ENCODE assay signal across 1 cellular context in genomic region chr10:96719850-96720421, GRCh38.
TF ChIP-seq lines count a peak whose summit lies in the region.

No MANE protein-coding gene starts in this region.

TF ChIP-seq in H1, 55 proteins besides CTCF, POLR2A, EP300 and RAD21 (continued from another document):
- TF ChIP-seq USF2 (IDR thresholded peaks at IDR 0.05; ENCODE audit: low read length), result no peak
- TF ChIP-seq, protein P1, sequence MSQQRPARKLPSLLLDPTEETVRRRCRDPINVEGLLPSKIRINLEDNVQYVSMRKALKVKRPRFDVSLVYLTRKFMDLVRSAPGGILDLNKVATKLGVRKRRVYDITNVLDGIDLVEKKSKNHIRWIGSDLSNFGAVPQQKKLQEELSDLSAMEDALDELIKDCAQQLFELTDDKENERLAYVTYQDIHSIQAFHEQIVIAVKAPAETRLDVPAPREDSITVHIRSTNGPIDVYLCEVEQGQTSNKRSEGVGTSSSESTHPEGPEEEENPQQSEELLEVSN (IDR thresholded peaks at IDR 0.05), result 0 out of 2 replicates have a peak, but pooled peaks have one; percentile 7
- TF ChIP-seq CREB1 (IDR thresholded peaks at IDR 0.05), result peak; percentile 45
- TF ChIP-seq NANOG (IDR thresholded peaks at IDR 0.05; ENCODE audit: insufficient read depth, low read depth, low read length, poor library complexity, severe bottlenecking), result no peak
- no peak for TF ChIP-seq ATF3 (IDR thresholded peaks at IDR 0.05; ENCODE audit: insufficient read depth, low read depth, low read length)
- TF ChIP-seq SP4 (IDR thresholded peaks at IDR 0.05; ENCODE audit: low read length), result no peak; the same call in 1 of the 2 replicates
- no peak for TF ChIP-seq JUN (IDR thresholded peaks at IDR 0.05; ENCODE audit: low read depth, low read length)
- TF ChIP-seq CBX5 (IDR thresholded peaks at IDR 0.05; ENCODE audit: low read depth, low read length), result no peak
- TF ChIP-seq EZH2 (IDR thresholded peaks at IDR 0.05; ENCODE audit: low read depth, low read length, severe bottlenecking), result peak; percentile 60
- TF ChIP-seq SIRT6 (IDR thresholded peaks at IDR 0.05; ENCODE audit: low read length), result no peak
- no peak for TF ChIP-seq SP2 (IDR thresholded peaks at IDR 0.05; ENCODE audit: low read length)
- TF ChIP-seq TCF12 (IDR thresholded peaks at IDR 0.05; ENCODE audit: low read depth, low read length), result no peak
- no peak for TF ChIP-seq MAFK (IDR thresholded peaks at IDR 0.05; ENCODE audit: low read depth, low read length)
- TF ChIP-seq, protein P2, sequence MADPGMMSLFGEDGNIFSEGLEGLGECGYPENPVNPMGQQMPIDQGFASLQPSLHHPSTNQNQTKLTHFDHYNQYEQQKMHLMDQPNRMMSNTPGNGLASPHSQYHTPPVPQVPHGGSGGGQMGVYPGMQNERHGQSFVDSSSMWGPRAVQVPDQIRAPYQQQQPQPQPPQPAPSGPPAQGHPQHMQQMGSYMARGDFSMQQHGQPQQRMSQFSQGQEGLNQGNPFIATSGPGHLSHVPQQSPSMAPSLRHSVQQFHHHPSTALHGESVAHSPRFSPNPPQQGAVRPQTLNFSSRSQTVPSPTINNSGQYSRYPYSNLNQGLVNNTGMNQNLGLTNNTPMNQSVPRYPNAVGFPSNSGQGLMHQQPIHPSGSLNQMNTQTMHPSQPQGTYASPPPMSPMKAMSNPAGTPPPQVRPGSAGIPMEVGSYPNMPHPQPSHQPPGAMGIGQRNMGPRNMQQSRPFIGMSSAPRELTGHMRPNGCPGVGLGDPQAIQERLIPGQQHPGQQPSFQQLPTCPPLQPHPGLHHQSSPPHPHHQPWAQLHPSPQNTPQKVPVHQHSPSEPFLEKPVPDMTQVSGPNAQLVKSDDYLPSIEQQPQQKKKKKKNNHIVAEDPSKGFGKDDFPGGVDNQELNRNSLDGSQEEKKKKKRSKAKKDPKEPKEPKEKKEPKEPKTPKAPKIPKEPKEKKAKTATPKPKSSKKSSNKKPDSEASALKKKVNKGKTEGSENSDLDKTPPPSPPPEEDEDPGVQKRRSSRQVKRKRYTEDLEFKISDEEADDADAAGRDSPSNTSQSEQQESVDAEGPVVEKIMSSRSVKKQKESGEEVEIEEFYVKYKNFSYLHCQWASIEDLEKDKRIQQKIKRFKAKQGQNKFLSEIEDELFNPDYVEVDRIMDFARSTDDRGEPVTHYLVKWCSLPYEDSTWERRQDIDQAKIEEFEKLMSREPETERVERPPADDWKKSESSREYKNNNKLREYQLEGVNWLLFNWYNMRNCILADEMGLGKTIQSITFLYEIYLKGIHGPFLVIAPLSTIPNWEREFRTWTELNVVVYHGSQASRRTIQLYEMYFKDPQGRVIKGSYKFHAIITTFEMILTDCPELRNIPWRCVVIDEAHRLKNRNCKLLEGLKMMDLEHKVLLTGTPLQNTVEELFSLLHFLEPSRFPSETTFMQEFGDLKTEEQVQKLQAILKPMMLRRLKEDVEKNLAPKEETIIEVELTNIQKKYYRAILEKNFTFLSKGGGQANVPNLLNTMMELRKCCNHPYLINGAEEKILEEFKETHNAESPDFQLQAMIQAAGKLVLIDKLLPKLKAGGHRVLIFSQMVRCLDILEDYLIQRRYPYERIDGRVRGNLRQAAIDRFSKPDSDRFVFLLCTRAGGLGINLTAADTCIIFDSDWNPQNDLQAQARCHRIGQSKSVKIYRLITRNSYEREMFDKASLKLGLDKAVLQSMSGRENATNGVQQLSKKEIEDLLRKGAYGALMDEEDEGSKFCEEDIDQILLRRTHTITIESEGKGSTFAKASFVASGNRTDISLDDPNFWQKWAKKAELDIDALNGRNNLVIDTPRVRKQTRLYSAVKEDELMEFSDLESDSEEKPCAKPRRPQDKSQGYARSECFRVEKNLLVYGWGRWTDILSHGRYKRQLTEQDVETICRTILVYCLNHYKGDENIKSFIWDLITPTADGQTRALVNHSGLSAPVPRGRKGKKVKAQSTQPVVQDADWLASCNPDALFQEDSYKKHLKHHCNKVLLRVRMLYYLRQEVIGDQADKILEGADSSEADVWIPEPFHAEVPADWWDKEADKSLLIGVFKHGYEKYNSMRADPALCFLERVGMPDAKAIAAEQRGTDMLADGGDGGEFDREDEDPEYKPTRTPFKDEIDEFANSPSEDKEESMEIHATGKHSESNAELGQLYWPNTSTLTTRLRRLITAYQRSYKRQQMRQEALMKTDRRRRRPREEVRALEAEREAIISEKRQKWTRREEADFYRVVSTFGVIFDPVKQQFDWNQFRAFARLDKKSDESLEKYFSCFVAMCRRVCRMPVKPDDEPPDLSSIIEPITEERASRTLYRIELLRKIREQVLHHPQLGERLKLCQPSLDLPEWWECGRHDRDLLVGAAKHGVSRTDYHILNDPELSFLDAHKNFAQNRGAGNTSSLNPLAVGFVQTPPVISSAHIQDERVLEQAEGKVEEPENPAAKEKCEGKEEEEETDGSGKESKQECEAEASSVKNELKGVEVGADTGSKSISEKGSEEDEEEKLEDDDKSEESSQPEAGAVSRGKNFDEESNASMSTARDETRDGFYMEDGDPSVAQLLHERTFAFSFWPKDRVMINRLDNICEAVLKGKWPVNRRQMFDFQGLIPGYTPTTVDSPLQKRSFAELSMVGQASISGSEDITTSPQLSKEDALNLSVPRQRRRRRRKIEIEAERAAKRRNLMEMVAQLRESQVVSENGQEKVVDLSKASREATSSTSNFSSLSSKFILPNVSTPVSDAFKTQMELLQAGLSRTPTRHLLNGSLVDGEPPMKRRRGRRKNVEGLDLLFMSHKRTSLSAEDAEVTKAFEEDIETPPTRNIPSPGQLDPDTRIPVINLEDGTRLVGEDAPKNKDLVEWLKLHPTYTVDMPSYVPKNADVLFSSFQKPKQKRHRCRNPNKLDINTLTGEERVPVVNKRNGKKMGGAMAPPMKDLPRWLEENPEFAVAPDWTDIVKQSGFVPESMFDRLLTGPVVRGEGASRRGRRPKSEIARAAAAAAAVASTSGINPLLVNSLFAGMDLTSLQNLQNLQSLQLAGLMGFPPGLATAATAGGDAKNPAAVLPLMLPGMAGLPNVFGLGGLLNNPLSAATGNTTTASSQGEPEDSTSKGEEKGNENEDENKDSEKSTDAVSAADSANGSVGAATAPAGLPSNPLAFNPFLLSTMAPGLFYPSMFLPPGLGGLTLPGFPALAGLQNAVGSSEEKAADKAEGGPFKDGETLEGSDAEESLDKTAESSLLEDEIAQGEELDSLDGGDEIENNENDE (IDR thresholded peaks at IDR 0.05; ENCODE audit: insufficient replicate concordance, low read length), result no peak
- no peak for TF ChIP-seq RNF2 (IDR thresholded peaks at IDR 0.05; ENCODE audit: borderline replicate concordance, low read depth, low read length, missing control alignments, poor library complexity, severe bottlenecking)
- TF ChIP-seq PHF8 (conservative IDR thresholded peaks at IDR 0.05; ENCODE audit: low read depth, low read length), result no peak
- no peak for TF ChIP-seq BCL11A (IDR thresholded peaks at IDR 0.05; ENCODE audit: low read depth in 2 of 2, low read length in 2 of 2)
- no peak for TF ChIP-seq CBX8 (IDR thresholded peaks at IDR 0.05; ENCODE audit: borderline replicate concordance, low read depth, low read length)
- no peak for TF ChIP-seq RXRA (IDR thresholded peaks at IDR 0.05; ENCODE audit: insufficient read depth, low read depth, low read length)
- TF ChIP-seq HDAC2 (IDR thresholded peaks at IDR 0.05; ENCODE audit: borderline replicate concordance in 1 of 2, low read depth in 2 of 2, low read length in 2 of 2), result no peak
- peak; percentile 96 for TF ChIP-seq KDM4A (IDR thresholded peaks at IDR 0.05; ENCODE audit: low read depth, low read length, severe bottlenecking)
- no peak for TF ChIP-seq SAP30 (IDR thresholded peaks at IDR 0.05; ENCODE audit: insufficient read depth, insufficient replicate concordance, low read length)
- TF ChIP-seq CHD2 (IDR thresholded peaks at IDR 0.05; ENCODE audit: low read length), result no peak
- no peak for TF ChIP-seq SRF (IDR thresholded peaks at IDR 0.05; ENCODE audit: low read depth, low read length)
- peak; percentile 60; the same call in 1 of the 2 replicates for TF ChIP-seq TBP (IDR thresholded peaks at IDR 0.05; ENCODE audit: low read depth, low read length)
- no peak for TF ChIP-seq TEAD4 (IDR thresholded peaks at IDR 0.05; ENCODE audit: low read depth, low read length)
- no peak for TF ChIP-seq POU5F1 (IDR thresholded peaks at IDR 0.05; ENCODE audit: low read depth, low read length)
- TF ChIP-seq EGR1 (IDR thresholded peaks at IDR 0.05; ENCODE audit: borderline replicate concordance, low read depth, low read length), result no peak
- no peak for TF ChIP-seq TAF7 (optimal IDR thresholded peaks at IDR 0.05; ENCODE audit: borderline replicate concordance, low read depth, low read length)
- no peak for TF ChIP-seq NRF1 (IDR thresholded peaks at IDR 0.05; ENCODE audit: low read depth, low read length)
- TF ChIP-seq BACH1 (IDR thresholded peaks at IDR 0.05; ENCODE audit: low read length), result no peak; the same call in 1 of the 2 replicates
- peak; percentile 18 for TF ChIP-seq CTBP2 (IDR thresholded peaks at IDR 0.05; ENCODE audit: borderline replicate concordance, insufficient read depth, insufficient read length, low read length)
- TF ChIP-seq GTF2F1 (IDR thresholded peaks at IDR 0.05; ENCODE audit: borderline replicate concordance, low read depth, low read length), result no peak
- TF ChIP-seq SIN3A (conservative IDR thresholded peaks at IDR 0.05 in 1 of 2, IDR thresholded peaks at IDR 0.05 in 1 of 2; ENCODE audit: low read depth in 1 of 2, low read length in 2 of 2), result no peak; a peak in 1 of 4 replicates
- no peak for TF ChIP-seq RBBP5 (IDR thresholded peaks at IDR 0.05; ENCODE audit: borderline replicate concordance, low read depth, low read length)
- no peak for TF ChIP-seq BRCA1 (IDR thresholded peaks at IDR 0.05; ENCODE audit: low read depth, low read length)
- no peak for TF ChIP-seq CHD1 (IDR thresholded peaks at IDR 0.05; ENCODE audit: low read depth, low read length)
- TF ChIP-seq SUZ12 (IDR thresholded peaks at IDR 0.05; ENCODE audit: low read length), result 0 out of 2 replicates have a peak, but pooled peaks have one; percentile 49
- TF ChIP-seq RFX5 (IDR thresholded peaks at IDR 0.05; ENCODE audit: borderline replicate concordance, low read depth, low read length), result no peak
- TF ChIP-seq POLR2AphosphoS5 (IDR thresholded peaks at IDR 0.05; ENCODE audit: low read depth, low read length), result no peak
- peak; percentile 48 for TF ChIP-seq ASH2L (IDR thresholded peaks at IDR 0.05; ENCODE audit: low read length)
- TF ChIP-seq FOSL1 (IDR thresholded peaks at IDR 0.05; ENCODE audit: insufficient read depth, low read depth, low read length), result no peak
- TF ChIP-seq KDM5A (IDR thresholded peaks at IDR 0.05; ENCODE audit: low read length), result no peak
- TF ChIP-seq YY1 (IDR thresholded peaks at IDR 0.05; ENCODE audit: low read depth, low read length), result no peak
- TF ChIP-seq CEBPB (IDR thresholded peaks at IDR 0.05; ENCODE audit: low read depth, low read length), result no peak
